Comparison of ENCODE assay signal across 24 cellular contexts in the genomic region with DNA sequence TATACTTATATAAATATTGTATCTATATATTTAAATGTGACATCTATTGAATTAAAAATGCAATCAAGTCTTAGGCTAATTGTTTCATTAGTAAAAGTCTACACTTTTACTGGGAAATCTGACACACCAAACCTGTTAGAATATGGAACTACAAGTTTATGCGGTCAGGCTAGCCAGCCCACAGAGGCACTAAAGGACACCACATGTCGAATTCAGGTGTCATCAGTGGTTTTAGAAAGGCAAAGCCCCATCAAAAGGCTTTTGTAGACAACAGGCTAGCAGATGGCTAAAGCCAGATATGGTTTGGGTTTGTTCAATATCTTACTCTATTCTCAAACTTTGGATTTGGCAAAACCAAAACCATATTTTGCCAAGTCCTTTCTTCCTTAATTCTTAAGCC.
"Had no signal": no experiment of that assay in that cellular context is flagged by ENCODE, and none has a peak within 500 bp of the region (broad histone marks: within the 10 kb centered on the region; RNA-seq: fewer than 3 reads in every experiment).

No MANE protein-coding gene starts in this region.

- H3K4me2 ChIP-seq: neural progenitor cell had no signal

- H3K4me1 ChIP-seq: parathyroid adenoma, psoas muscle, right lobe of liver, sigmoid colon, thyroid gland, tibial nerve, upper lobe of left lung, vagina had no signal

- H3K27ac ChIP-seq: neural progenitor cell, ovary, parathyroid adenoma, psoas muscle, right lobe of liver, sigmoid colon, stomach, thoracic aorta, thyroid gland, tibial nerve, upper lobe of left lung, vagina had no signal

- H3K9me3 ChIP-seq: ovary, psoas muscle, right lobe of liver, sigmoid colon, stomach, thoracic aorta, thyroid gland, tibial nerve, upper lobe of left lung, vagina had no signal

- H3K9ac ChIP-seq: neural progenitor cell, parathyroid adenoma had no signal

- DNase-seq: natural killer cell; occipital lobe; ovary; posterior cingulate gyrus; psoas muscle; right cardiac atrium; right lobe of liver; sigmoid colon; small intestine; stimulated activated CD4-positive, alpha-beta T cell treated with anti-CD3 and anti-CD28 coated beads, Interleukin-15, amount 100 ng/mL, for 24 hours; stimulated activated CD4-positive, alpha-beta T cell treated with anti-CD3 and anti-CD28 coated beads, Interleukin-2, amount 100 ng/mL, for 24 hours; stimulated activated CD4-positive, alpha-beta T cell treated with anti-CD3 and anti-CD28 coated beads, Interleukin-2, amount 100 ng/mL, for 48 hours; stimulated activated CD4-positive, alpha-beta T cell treated with anti-CD3 and anti-CD28 coated beads, Interleukin-4, amount 100 ng/mL, for 24 hours; stimulated activated naive B cell treated with anti-CD40 and anti-IgM and Interleukin-4, amounts not matched to agents 10 μg/mL and 1 μg/mL and 100 μg/mL, for 72 hours; stimulated activated naive CD4-positive, alpha-beta T cell treated with Interleukin-2 at 50 U/mL for 16 hours; stomach; thyroid gland; trophoblast cell; upper lobe of left lung had no signal

- H2AFZ ChIP-seq: neural progenitor cell, parathyroid adenoma had no signal

- H3K4me3 ChIP-seq: neural progenitor cell, ovary, psoas muscle, right lobe of liver, sigmoid colon, stomach, thoracic aorta, thyroid gland, tibial nerve, upper lobe of left lung, vagina had no signal

- H3K36me3 ChIP-seq: neural progenitor cell, ovary, right lobe of liver, sigmoid colon, stomach, thoracic aorta, thyroid gland, tibial nerve, upper lobe of left lung, vagina had no signal

- H3K27me3 ChIP-seq: neural progenitor cell, ovary, right lobe of liver, sigmoid colon, stomach, thyroid gland, tibial nerve, upper lobe of left lung, vagina had no signal
